ENCODE assay signal across 1 cellular context in the genomic region with DNA sequence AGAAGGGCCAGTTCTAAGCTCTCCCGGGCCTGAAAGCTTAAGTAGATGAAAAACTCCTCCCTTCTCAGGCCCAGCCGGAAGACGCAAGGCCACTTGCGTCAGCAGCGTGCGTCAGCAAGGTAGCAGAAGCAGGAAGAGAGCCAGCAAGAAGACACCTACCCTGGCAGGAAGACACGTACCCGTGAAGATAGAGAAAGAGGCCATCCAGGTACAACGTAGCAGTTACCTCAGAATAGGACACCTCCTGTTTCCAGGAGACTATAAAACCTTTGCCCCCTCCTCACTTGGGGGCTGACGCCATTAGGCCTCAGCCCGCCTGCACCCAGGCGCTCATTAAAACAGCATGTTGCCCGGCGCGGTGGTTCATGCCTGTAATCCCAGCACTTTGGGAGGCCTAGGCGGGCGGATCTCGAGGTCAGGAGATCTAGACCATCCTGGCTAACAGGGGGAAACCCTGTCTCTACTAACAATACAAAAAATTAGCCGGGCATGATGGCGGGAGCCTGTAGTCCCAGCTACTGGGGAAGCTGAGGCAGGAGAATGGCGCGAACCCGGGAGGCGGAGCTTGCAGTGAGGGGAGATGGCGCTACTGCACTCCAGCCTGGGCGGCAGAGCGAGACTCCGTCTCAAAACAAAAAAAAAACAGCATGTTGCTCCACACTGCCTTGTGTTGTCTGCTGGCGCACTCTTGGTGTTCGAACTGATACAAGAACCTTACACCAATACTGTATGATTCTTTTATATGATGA.
TF ChIP-seq lines count a peak whose summit lies in the region.

No MANE protein-coding gene starts in this region.

TF ChIP-seq in K562, 482 proteins besides CTCF, POLR2A, EP300 and RAD21 (continued from another document and continues in another):
- TF ChIP-seq, protein P1, sequence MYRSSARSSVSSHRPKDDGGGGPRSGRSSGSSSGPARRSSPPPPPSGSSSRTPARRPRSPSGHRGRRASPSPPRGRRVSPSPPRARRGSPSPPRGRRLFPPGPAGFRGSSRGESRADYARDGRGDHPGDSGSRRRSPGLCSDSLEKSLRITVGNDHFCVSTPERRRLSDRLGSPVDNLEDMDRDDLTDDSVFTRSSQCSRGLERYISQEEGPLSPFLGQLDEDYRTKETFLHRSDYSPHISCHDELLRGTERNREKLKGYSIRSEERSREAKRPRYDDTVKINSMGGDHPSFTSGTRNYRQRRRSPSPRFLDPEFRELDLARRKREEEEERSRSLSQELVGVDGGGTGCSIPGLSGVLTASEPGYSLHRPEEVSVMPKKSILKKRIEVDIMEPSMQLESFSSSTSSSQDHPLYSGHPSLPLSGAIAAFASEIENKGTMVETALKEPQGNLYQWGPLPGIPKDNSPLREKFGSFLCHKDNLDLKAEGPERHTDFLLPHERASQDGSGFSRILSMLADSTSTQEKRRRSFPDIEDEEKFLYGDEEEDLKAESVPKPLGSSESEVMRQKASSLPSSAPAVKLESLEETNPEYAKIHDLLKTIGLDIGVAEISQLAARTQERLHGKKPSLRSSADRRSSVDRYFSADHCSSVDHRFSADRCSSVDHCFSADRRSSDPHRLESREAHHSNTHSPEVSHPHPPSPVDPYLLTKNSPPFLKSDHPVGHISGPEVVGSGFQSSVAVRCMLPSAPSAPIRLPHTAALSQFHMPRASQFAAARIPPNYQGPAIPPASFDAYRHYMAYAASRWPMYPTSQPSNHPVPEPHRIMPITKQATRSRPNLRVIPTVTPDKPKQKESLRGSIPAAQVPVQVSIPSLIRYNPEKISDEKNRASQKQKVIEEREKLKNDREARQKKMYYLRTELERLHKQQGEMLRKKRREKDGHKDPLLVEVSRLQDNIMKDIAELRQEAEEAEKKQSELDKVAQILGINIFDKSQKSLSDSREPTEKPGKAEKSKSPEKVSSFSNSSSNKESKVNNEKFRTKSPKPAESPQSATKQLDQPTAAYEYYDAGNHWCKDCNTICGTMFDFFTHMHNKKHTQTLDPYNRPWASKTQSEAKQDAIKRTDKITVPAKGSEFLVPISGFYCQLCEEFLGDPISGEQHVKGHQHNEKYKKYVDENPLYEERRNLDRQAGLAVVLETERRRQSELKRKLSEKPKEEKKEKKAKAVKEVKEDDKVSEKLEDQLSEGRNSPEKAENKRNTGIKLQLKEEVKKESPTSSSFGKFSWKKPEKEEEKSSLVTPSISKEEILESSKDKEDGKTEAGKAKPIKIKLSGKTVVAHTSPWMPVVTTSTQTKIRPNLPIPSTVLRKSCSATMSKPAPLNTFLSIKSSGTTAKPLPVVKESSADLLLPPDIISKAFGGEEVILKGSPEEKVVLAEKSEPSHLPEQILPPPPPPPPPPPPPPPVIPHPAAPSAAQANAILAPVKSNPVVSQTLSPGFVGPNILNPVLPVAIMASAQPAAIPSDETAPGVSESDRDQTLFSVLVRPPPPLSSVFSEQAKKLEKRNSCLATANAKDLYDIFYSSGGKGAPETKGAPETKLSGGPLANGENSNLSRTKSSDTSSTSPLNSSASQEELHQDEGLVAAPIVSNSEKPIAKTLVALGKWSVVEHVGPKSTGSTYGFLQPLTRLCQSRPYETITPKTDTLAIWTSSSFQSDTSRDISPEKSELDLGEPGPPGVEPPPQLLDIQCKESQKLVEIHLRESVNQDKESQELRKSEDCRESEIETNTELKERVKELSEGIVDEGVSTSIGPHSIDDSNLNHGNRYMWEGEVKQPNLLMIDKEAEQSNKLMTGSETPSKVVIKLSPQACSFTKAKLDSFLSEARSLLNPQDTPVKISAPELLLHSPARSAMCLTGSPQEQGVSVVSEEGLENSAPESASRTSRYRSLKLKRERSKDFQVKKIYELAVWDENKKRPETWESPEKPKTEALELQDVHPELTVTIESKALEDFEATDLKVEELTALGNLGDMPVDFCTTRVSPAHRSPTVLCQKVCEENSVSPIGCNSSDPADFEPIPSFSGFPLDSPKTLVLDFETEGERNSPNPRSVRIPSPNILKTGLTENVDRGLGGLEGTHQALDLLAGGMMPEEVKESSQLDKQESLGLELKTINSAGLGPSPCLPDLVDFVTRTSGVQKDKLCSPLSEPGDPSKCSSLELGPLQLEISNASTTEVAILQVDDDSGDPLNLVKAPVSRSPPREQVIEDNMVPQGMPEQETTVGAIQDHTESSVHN (IDR thresholded peaks at IDR 0.05; ENCODE audit: borderline replicate concordance in 1 of 2, low read depth in 1 of 2) = no peak
- TF ChIP-seq, protein P2, sequence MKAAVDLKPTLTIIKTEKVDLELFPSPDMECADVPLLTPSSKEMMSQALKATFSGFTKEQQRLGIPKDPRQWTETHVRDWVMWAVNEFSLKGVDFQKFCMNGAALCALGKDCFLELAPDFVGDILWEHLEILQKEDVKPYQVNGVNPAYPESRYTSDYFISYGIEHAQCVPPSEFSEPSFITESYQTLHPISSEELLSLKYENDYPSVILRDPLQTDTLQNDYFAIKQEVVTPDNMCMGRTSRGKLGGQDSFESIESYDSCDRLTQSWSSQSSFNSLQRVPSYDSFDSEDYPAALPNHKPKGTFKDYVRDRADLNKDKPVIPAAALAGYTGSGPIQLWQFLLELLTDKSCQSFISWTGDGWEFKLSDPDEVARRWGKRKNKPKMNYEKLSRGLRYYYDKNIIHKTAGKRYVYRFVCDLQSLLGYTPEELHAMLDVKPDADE (conservative IDR thresholded peaks at IDR 0.05; ENCODE audit: control insufficient read depth, low read depth, low read length) = no peak
- TF ChIP-seq GABPA (tag; conservative IDR thresholded peaks at IDR 0.05; ENCODE audit: low read depth) (peak; percentile 84), MBD2 (IDR thresholded peaks at IDR 0.05; ENCODE audit: borderline replicate concordance, low read depth) (no peak), ZNF165 (CRISPR knock-in tag; IDR thresholded peaks at IDR 0.05; ENCODE audit: borderline replicate concordance) (no peak), HNRNPK (IDR thresholded peaks at IDR 0.05; ENCODE audit: low read depth, low read length, poor library complexity, severe bottlenecking) (no peak), KLF13 (tag; IDR thresholded peaks at IDR 0.05; ENCODE audit: borderline replicate concordance, low read depth) (no peak), NFRKB (IDR thresholded peaks at IDR 0.05; ENCODE audit: low read depth) (peak; percentile 95), GATAD2B (IDR thresholded peaks at IDR 0.05; ENCODE audit: borderline replicate concordance) (no peak), SLC30A9 (CRISPR knock-in tag; IDR thresholded peaks at IDR 0.05) (no peak), HNRNPLL (IDR thresholded peaks at IDR 0.05; ENCODE audit: low read depth, low read length, poor library complexity, severe bottlenecking) (peak; percentile 85), CBFA2T3 (IDR thresholded peaks at IDR 0.05) (no peak), ZNF175 (CRISPR knock-in tag; IDR thresholded peaks at IDR 0.05; ENCODE audit: low read depth) (no peak), FOXJ2 (tag; IDR thresholded peaks at IDR 0.05) (no peak), CHD4 (IDR thresholded peaks at IDR 0.05; ENCODE audit: insufficient read depth, insufficient replicate concordance, low read depth, low read length, poor library complexity, severe bottlenecking) (no peak), ZNF41 (CRISPR knock-in tag; conservative IDR thresholded peaks at IDR 0.05) (no peak), POLR2AphosphoS2 (IDR thresholded peaks at IDR 0.05; ENCODE audit: low read length) (no peak; the same call in 1 of the 2 replicates), PHF21A (IDR thresholded peaks at IDR 0.05; ENCODE audit: borderline replicate concordance, low read depth) (no peak), SIN3B (IDR thresholded peaks at IDR 0.05; ENCODE audit: low read depth) (peak; percentile 70), SOX6 (IDR thresholded peaks at IDR 0.05) (0 out of 2 replicates have a peak, but pooled peaks have one; percentile 17), SUPT5H (IDR thresholded peaks at IDR 0.05) (peak; percentile 90), HNRNPUL1 (IDR thresholded peaks at IDR 0.05; ENCODE audit: low read length) (no peak), C11orf30 (IDR thresholded peaks at IDR 0.05; ENCODE audit: low read depth) (peak; percentile 86), ADNP (tag; IDR thresholded peaks at IDR 0.05) (no peak), DPF2 (IDR thresholded peaks at IDR 0.05) (no peak), PURB (CRISPR knock-in tag; IDR thresholded peaks at IDR 0.05; ENCODE audit: low read depth) (no peak), MEIS2 (IDR thresholded peaks at IDR 0.05; ENCODE audit: partially characterized antibody) (no peak), SMARCC2 (IDR thresholded peaks at IDR 0.05; ENCODE audit: low read depth) (no peak), NUFIP1 (IDR thresholded peaks at IDR 0.05; ENCODE audit: partially characterized antibody) (no peak)
- TF ChIP-seq, protein P3, sequence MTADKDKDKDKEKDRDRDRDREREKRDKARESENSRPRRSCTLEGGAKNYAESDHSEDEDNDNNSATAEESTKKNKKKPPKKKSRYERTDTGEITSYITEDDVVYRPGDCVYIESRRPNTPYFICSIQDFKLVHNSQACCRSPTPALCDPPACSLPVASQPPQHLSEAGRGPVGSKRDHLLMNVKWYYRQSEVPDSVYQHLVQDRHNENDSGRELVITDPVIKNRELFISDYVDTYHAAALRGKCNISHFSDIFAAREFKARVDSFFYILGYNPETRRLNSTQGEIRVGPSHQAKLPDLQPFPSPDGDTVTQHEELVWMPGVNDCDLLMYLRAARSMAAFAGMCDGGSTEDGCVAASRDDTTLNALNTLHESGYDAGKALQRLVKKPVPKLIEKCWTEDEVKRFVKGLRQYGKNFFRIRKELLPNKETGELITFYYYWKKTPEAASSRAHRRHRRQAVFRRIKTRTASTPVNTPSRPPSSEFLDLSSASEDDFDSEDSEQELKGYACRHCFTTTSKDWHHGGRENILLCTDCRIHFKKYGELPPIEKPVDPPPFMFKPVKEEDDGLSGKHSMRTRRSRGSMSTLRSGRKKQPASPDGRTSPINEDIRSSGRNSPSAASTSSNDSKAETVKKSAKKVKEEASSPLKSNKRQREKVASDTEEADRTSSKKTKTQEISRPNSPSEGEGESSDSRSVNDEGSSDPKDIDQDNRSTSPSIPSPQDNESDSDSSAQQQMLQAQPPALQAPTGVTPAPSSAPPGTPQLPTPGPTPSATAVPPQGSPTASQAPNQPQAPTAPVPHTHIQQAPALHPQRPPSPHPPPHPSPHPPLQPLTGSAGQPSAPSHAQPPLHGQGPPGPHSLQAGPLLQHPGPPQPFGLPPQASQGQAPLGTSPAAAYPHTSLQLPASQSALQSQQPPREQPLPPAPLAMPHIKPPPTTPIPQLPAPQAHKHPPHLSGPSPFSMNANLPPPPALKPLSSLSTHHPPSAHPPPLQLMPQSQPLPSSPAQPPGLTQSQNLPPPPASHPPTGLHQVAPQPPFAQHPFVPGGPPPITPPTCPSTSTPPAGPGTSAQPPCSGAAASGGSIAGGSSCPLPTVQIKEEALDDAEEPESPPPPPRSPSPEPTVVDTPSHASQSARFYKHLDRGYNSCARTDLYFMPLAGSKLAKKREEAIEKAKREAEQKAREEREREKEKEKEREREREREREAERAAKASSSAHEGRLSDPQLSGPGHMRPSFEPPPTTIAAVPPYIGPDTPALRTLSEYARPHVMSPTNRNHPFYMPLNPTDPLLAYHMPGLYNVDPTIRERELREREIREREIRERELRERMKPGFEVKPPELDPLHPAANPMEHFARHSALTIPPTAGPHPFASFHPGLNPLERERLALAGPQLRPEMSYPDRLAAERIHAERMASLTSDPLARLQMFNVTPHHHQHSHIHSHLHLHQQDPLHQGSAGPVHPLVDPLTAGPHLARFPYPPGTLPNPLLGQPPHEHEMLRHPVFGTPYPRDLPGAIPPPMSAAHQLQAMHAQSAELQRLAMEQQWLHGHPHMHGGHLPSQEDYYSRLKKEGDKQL (CRISPR knock-in tag; IDR thresholded peaks at IDR 0.05; ENCODE audit: borderline replicate concordance) = no peak
- TF ChIP-seq, protein P4, sequence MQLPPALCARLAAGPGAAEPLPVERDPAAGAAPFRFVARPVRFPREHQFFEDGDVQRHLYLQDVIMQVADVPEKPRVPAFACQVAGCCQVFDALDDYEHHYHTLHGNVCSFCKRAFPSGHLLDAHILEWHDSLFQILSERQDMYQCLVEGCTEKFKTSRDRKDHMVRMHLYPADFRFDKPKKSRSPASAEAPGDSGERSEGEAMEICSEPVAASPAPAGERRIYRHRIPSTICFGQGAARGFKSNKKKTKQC (CRISPR knock-in tag; IDR thresholded peaks at IDR 0.05) = peak; percentile 72; the same call in 1 of the 2 replicates
- TF ChIP-seq, protein P5, sequence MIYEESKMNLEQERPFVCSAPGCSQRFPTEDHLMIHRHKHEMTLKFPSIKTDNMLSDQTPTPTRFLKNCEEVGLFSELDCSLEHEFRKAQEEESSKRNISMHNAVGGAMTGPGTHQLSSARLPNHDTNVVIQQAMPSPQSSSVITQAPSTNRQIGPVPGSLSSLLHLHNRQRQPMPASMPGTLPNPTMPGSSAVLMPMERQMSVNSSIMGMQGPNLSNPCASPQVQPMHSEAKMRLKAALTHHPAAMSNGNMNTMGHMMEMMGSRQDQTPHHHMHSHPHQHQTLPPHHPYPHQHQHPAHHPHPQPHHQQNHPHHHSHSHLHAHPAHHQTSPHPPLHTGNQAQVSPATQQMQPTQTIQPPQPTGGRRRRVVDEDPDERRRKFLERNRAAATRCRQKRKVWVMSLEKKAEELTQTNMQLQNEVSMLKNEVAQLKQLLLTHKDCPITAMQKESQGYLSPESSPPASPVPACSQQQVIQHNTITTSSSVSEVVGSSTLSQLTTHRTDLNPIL (CRISPR knock-in tag; IDR thresholded peaks at IDR 0.05) = no peak
- TF ChIP-seq, protein P6, sequence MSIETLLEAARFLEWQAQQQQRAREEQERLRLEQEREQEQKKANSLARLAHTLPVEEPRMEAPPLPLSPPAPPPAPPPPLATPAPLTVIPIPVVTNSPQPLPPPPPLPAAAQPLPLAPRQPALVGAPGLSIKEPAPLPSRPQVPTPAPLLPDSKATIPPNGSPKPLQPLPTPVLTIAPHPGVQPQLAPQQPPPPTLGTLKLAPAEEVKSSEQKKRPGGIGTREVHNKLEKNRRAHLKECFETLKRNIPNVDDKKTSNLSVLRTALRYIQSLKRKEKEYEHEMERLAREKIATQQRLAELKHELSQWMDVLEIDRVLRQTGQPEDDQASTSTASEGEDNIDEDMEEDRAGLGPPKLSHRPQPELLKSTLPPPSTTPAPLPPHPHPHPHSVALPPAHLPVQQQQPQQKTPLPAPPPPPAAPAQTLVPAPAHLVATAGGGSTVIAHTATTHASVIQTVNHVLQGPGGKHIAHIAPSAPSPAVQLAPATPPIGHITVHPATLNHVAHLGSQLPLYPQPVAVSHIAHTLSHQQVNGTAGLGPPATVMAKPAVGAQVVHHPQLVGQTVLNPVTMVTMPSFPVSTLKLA (conservative IDR thresholded peaks at IDR 0.05) = peak; percentile 53 to 69; a peak in 2 of 4 replicates
- TF ChIP-seq, protein P7, sequence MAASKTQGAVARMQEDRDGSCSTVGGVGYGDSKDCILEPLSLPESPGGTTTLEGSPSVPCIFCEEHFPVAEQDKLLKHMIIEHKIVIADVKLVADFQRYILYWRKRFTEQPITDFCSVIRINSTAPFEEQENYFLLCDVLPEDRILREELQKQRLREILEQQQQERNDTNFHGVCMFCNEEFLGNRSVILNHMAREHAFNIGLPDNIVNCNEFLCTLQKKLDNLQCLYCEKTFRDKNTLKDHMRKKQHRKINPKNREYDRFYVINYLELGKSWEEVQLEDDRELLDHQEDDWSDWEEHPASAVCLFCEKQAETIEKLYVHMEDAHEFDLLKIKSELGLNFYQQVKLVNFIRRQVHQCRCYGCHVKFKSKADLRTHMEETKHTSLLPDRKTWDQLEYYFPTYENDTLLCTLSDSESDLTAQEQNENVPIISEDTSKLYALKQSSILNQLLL (CRISPR knock-in tag; IDR thresholded peaks at IDR 0.05; ENCODE audit: borderline replicate concordance) = no peak
- TF ChIP-seq, protein P8, sequence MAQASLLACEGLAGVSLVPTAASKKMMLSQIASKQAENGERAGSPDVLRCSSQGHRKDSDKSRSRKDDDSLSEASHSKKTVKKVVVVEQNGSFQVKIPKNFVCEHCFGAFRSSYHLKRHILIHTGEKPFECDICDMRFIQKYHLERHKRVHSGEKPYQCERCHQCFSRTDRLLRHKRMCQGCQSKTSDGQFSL (CRISPR knock-in tag; IDR thresholded peaks at IDR 0.05) = no peak
- TF ChIP-seq, protein P8 (tag; IDR thresholded peaks at IDR 0.05) = no peak
